19 cellular contexts compared by ENCODE assay signal in the genomic region with DNA sequence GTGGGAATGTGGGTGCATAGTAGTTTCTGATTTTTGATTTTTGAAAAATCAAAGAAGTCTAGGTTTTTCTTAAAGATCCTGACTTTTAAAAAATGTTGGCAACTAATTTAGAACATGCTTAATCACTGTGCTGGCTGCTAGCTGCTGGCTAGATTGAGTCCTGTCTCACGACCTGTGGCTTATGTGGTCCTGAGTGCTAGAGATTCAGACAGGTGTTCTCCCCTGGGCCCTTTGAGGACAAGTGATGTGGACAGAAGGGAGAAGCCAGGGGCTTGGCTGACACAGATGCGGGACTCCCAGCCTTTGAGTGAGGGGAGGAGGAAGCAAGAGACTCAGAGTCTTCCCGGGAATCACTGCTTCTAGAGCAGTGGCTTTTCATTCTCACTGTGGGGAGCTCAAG. TPM values are rescaled to one million over a fixed set of nuclear protein-coding genes. Genes with fewer than 3 reads are reported as not detected.
DNase-seq lines count a peak whose midpoint lies in the region; ATAC-seq and TF ChIP-seq lines count a peak whose summit lies in the region.
"Had no signal": no experiment of that assay in that cellular context is flagged by ENCODE, and none has a peak within 500 bp of the region (broad histone marks: within the 10 kb centered on the region; RNA-seq: fewer than 3 reads in every experiment).

No MANE protein-coding gene starts in this region.

- TF ChIP-seq CTCF in GM23338 (conservative IDR thresholded peaks at IDR 0.05; ENCODE audit: low read depth in 2 of 2): no peak
- TF ChIP-seq CTCF in GM10266 (IDR thresholded peaks at IDR 0.05; ENCODE audit: control insufficient read depth, insufficient read depth, low read depth, missing control alignments): no peak

- DNase-seq in GM23338 (ENCODE audit: low spot score) (no peak), NAMALWA (ENCODE audit: low spot score) (peak; percentile 30), D341Med (ENCODE audit: low spot score) (no peak), GM10266 (ENCODE audit: extremely low spot score) (no peak)
- DNase-seq: AML-193; CD4-positive, CD25-positive, alpha-beta regulatory T cell; COR-L47; EL; MG63; NCI-H1092 treated with DMSO at 0.1 percent for 48 hours; NCI-H146; NCI-H2029 treated with DMSO at 0.1 percent for 48 hours; NCI-H2171 treated with DMSO at 0.1 percent for 48 hours; NCI-H446 treated with DMSO at 0.1 percent for 48 hours had no signal

- 0 out of 2 replicates have a peak overlapping the region, but pooled peaks have one; percentile 77 for H2AFZ ChIP-seq in GM23338

- H3K4me1 Mint-ChIP-seq in GM23338: peaks cover 21% of the 10 kb centered on the region
- H3K4me1 Mint-ChIP-seq: CD4-positive, CD25-positive, alpha-beta regulatory T cell had no signal

- H3K4me2 ChIP-seq in GM23338: peak overlapping the region; percentile 56

- H3K4me3 Mint-ChIP-seq in GM23338: no peak overlapping the region
- H3K4me3 Mint-ChIP-seq: CD4-positive, CD25-positive, alpha-beta regulatory T cell; T-helper 1 cell treated with Interleukin-12 subunit alpha and Interleukin-12 subunit beta and Interleukin-4 antibody, amounts not matched to agents 30 μg/mL and 1 μg/mL, for 36 hours had no signal

- peaks cover 7% of the 10 kb centered on the region for H3K27me3 Mint-ChIP-seq in GM23338 (ENCODE audit: insufficient read depth, low read depth, poor library complexity)

- no peaks in the 10 kb centered on the region for H3K27me3 ChIP-seq in GM23338 (ENCODE audit: insufficient read depth)
- no peaks in the 10 kb centered on the region for H3K27me3 ChIP-seq in iPS-20b (ENCODE audit: insufficient read depth, low read length)
- H3K27me3 ChIP-seq: MG63 had no signal

- peak overlapping the region; percentile 40; the same call in 1 of the 2 replicates for H3K9ac ChIP-seq in iPS-20b (ENCODE audit: low read depth, low read length)

- no peaks in the 10 kb centered on the region for H3K9me2 ChIP-seq in GM23338 (ENCODE audit: insufficient read depth)

- H3K9me3 ChIP-seq in iPS-20b (ENCODE audit: insufficient read depth, low read depth, low read length): no peaks in the 10 kb centered on the region
- H3K9me3 ChIP-seq: MG63 had no signal

- ATAC-seq in GM23338: peak; percentile 29; the same call in 2 of the 3 replicates
- no peak for ATAC-seq in HG03439 (IDR thresholded peaks at IDR 0.05; ENCODE audit: unreplicated experiment)
- ATAC-seq in HG03457 (IDR thresholded peaks at IDR 0.05; ENCODE audit: unreplicated experiment): no peak

- no peaks in the 10 kb centered on the region for H3F3A ChIP-seq in GM23338 (replicated peaks; ENCODE audit: low read depth)

- H3K27ac ChIP-seq in GM23338 (ENCODE audit: low read depth) (no peak overlapping the region; the same call in 1 of the 2 replicates), iPS-20b (ENCODE audit: low read length) (no peak overlapping the region)
- H3K27ac ChIP-seq: HL-60 had no signal

- H3K36me3 ChIP-seq in GM23338 (ENCODE audit: insufficient read depth): no peaks in the 10 kb centered on the region
- no peaks in the 10 kb centered on the region for H3K36me3 ChIP-seq in iPS-20b (ENCODE audit: insufficient read depth, low read depth, low read length)

- H3K27ac Mint-ChIP-seq in GM23338: no peak overlapping the region
- H3K27ac Mint-ChIP-seq: CD4-positive, CD25-positive, alpha-beta regulatory T cell; T-helper 1 cell treated with Interleukin-12 subunit alpha and Interleukin-12 subunit beta and Interleukin-4 antibody, amounts not matched to agents 30 μg/mL and 1 μg/mL, for 36 hours had no signal

- peaks cover 13% of the 10 kb centered on the region for H3K4me1 ChIP-seq in GM23338 (ENCODE audit: insufficient read depth)
- peaks cover 11% of the 10 kb centered on the region for H3K4me1 ChIP-seq in iPS-20b (ENCODE audit: insufficient read depth, low read length)

- H4K20me1 ChIP-seq in GM23338 (replicated peaks; ENCODE audit: insufficient read depth): no peaks in the 10 kb centered on the region

- H3K79me2 ChIP-seq in GM23338 (replicated peaks; ENCODE audit: insufficient read depth): no peaks in the 10 kb centered on the region

- H3K4me3 ChIP-seq in GM23338: no peak overlapping the region
- H3K4me3 ChIP-seq in iPS-20b (ENCODE audit: low read length): no peak overlapping the region
- H3K4me3 ChIP-seq: MG63 had no signal

- H3K36me3 Mint-ChIP-seq in GM23338 (ENCODE audit: low read depth): no peaks in the 10 kb centered on the region
- H3K36me3 Mint-ChIP-seq: CD4-positive, CD25-positive, alpha-beta regulatory T cell had no signal

- no peaks in the 10 kb centered on the region for H3K9me3 Mint-ChIP-seq in GM23338
- H3K9me3 Mint-ChIP-seq: T-helper 1 cell treated with Interleukin-12 subunit alpha and Interleukin-12 subunit beta and Interleukin-4 antibody, amounts not matched to agents 30 μg/mL and 1 μg/mL, for 36 hours had no signal

TF ChIP-seq in GM23338, 12 proteins besides CTCF, POLR2A, EP300 and RAD21 (continues in another document):
- TF ChIP-seq EZH2 (IDR thresholded peaks at IDR 0.05; ENCODE audit: low read depth, unreplicated experiment) (no peak), ZNF331 (CRISPR knock-in tag; IDR thresholded peaks at IDR 0.05; ENCODE audit: low read depth) (no peak), JUNB (IDR thresholded peaks at IDR 0.05; ENCODE audit: unreplicated experiment) (no peak), EZH2phosphoT487 (IDR thresholded peaks at IDR 0.05; ENCODE audit: unreplicated experiment) (no peak), CREB1 (CRISPR knock-in tag; IDR thresholded peaks at IDR 0.05; ENCODE audit: low read depth) (no peak), ZNF114 (CRISPR knock-in tag; IDR thresholded peaks at IDR 0.05) (no peak), NANOG (IDR thresholded peaks at IDR 0.05; ENCODE audit: borderline replicate concordance) (no peak), POLR2AphosphoS5 (IDR thresholded peaks at IDR 0.05; ENCODE audit: low read depth) (no peak), STAT1 (IDR thresholded peaks at IDR 0.05; ENCODE audit: unreplicated experiment) (no peak)
- TF ChIP-seq, protein P1, sequence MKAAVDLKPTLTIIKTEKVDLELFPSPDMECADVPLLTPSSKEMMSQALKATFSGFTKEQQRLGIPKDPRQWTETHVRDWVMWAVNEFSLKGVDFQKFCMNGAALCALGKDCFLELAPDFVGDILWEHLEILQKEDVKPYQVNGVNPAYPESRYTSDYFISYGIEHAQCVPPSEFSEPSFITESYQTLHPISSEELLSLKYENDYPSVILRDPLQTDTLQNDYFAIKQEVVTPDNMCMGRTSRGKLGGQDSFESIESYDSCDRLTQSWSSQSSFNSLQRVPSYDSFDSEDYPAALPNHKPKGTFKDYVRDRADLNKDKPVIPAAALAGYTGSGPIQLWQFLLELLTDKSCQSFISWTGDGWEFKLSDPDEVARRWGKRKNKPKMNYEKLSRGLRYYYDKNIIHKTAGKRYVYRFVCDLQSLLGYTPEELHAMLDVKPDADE (IDR thresholded peaks at IDR 0.05): no peak

RNA-seq across cellular contexts. Expression of gene CORO2B, which starts 47.5 kb away (rescaled TPM):
- 2.8 and 4.6 TPM in 2 replicates for total RNA-seq in GM23338 (2014; rRNA removed; shearing (Covaris generic))
- polyA plus RNA-seq in GM23338 (2016; fragmentation: Nextera tagmentation; extraction: Ambion mirVana): 1.4 and 1.6 TPM in 2 replicates
- total RNA-seq: CD4-positive, CD25-positive, alpha-beta regulatory T cell had no signal
- polyA plus RNA-seq: CD4-positive, CD25-positive, alpha-beta regulatory T cell had no signal
